ENCODE assay signal across 24 cellular contexts in the genomic region with DNA sequence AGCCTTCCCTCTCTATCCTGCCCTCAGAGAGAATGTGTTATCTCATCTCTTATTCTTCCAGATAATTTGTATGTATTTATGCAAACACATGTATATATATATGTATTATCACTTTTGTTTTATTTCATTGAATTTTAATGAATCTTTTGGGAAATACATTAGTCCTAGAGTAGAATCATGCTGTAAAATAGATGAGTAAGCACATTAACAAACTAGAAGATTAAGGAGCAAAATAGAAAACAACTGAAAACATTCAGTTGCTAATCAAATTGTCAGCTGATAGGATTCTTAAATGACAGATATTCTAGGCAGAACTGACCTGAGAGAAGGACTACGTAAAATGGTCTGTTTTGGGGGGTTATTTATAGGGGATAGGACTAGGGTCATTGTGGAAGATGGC.
"Had no signal": no experiment of that assay in that cellular context is flagged by ENCODE, and none has a peak within 500 bp of the region (broad histone marks: within the 10 kb centered on the region; RNA-seq: fewer than 3 reads in every experiment).

No MANE protein-coding gene starts in this region.

- H3K4me3 ChIP-seq: colonic mucosa, esophagus squamous epithelium, gastrocnemius medialis, heart left ventricle, left lung, lower lobe of right lung had no signal

- H3K4me1 ChIP-seq: colonic mucosa, lower lobe of right lung had no signal

- H3K36me3 ChIP-seq: colonic mucosa, esophagus squamous epithelium, gastrocnemius medialis, heart left ventricle, left lung, lower lobe of right lung had no signal

- FAIRE-seq: endometrium, islet of Langerhans, keratinocyte had no signal

- H3K27ac Mint-ChIP-seq: dendritic cell treated with granulocyte-macrophage colony-stimulating factor and Interleukin-4, amounts not matched to agents 40 ng/mL and 50 ng/mL, for 4 days; effector memory CD8-positive, alpha-beta T cell; endodermal cell had no signal

- H3K4me1 Mint-ChIP-seq: endodermal cell had no signal

- ATAC-seq: effector memory CD8-positive, alpha-beta T cell; esophagus mucosa; gastrocnemius medialis; heart left ventricle; left cardiac atrium; left lung; left ventricle myocardium superior; lower lobe of right lung had no signal

- H3K4me3 Mint-ChIP-seq: dendritic cell treated with granulocyte-macrophage colony-stimulating factor and Interleukin-4, amounts not matched to agents 40 ng/mL and 50 ng/mL, for 4 days; effector memory CD8-positive, alpha-beta T cell; endodermal cell had no signal

- H3K9me3 ChIP-seq: colonic mucosa, esophagus squamous epithelium, gastrocnemius medialis, heart left ventricle, left lung, lower lobe of right lung had no signal

- H3K27ac ChIP-seq: colonic mucosa, epithelial cell of prostate, esophagus squamous epithelium, gastrocnemius medialis, heart left ventricle, left lung, lower lobe of right lung had no signal

- H3K27me3 Mint-ChIP-seq: dendritic cell treated with granulocyte-macrophage colony-stimulating factor and Interleukin-4, amounts not matched to agents 40 ng/mL and 50 ng/mL, for 4 days; effector memory CD8-positive, alpha-beta T cell had no signal

- DNase-seq: colonic mucosa; cortex of kidney; effector CD8-positive, alpha-beta T cell; effector memory CD8-positive, alpha-beta T cell; endodermal cell; erythroblast; esophagus squamous epithelium; foreskin fibroblast; foreskin melanocyte; gastrocnemius medialis; heart left ventricle; hippocampal formation; left cardiac atrium; left lung; left ventricle myocardium superior; lower lobe of right lung; mesendoderm; midbrain had no signal

- H3K27me3 ChIP-seq: colonic mucosa, esophagus squamous epithelium, gastrocnemius medialis, heart left ventricle, left lung had no signal

- H3K9me3 Mint-ChIP-seq: dendritic cell treated with granulocyte-macrophage colony-stimulating factor and Interleukin-4, amounts not matched to agents 40 ng/mL and 50 ng/mL, for 4 days; effector memory CD8-positive, alpha-beta T cell; endodermal cell had no signal
